Comparison of ENCODE assay signal across 8 cellular contexts in genomic region chr1:243287652-243288051, GRCh38. TPM values are rescaled to one million over a fixed set of nuclear protein-coding genes. Genes with fewer than 3 reads are reported as not detected.
DNase-seq lines count a peak whose midpoint lies in the region; ATAC-seq and TF ChIP-seq lines count a peak whose summit lies in the region.

No MANE protein-coding gene starts in this region.

- no peaks in the 10 kb centered on the region for H4K20me1 ChIP-seq in neural progenitor cell (ENCODE audit: low read depth)

- H3K4me3 Mint-ChIP-seq in neural progenitor cell, result no peak overlapping the region

- H2AFZ ChIP-seq in neural progenitor cell (replicated peaks), result no peak overlapping the region

- H3K4me2 ChIP-seq in neural progenitor cell, result no peak overlapping the region

- 2 to 9% (median 6%) methylated on average over 1 of the region's 1 CpG for WGBS in spleen, 5 donors

- H3K36me3 Mint-ChIP-seq in neural progenitor cell, result peaks cover 24% of the 10 kb centered on the region

- intact Hi-C loops in spleen (cut with DNase I; ENCODE audit: low total_unique reads), result no loop called here

- H3K27ac ChIP-seq in spleen (peak overlapping the region; percentile 22 to 86 (median 78)), neural progenitor cell (no peak overlapping the region)

- no peak overlapping the region for H3K9ac ChIP-seq in neural progenitor cell

- peaks cover 2% of the 10 kb centered on the region for H3K4me1 Mint-ChIP-seq in neural progenitor cell

- no peaks in the 10 kb centered on the region for H3K27me3 ChIP-seq in spleen (replicated peaks in 1 of 7)
- no peaks in the 10 kb centered on the region for H3K27me3 ChIP-seq in neural progenitor cell

- no peak for TF ChIP-seq POLR2A in spleen (IDR thresholded peaks at IDR 0.05)

- H3K36me3 ChIP-seq in spleen, result peaks cover 0 to 78% (median 11%) of the 10 kb centered on the region in 6 donors
- no peaks in the 10 kb centered on the region for H3K36me3 ChIP-seq in neural progenitor cell

- peak overlapping the region in 1 of 8 donors; percentile 50 for H3K4me3 ChIP-seq in spleen
- H3K4me3 ChIP-seq in neural progenitor cell, result no peak overlapping the region

- H3K9me3 ChIP-seq in spleen (peaks cover 0 to 6% (median under 1%) of the 10 kb centered on the region in 8 donors), neural progenitor cell (ENCODE audit: low read depth) (no peaks in the 10 kb centered on the region)

- no peak overlapping the region for H3K27ac Mint-ChIP-seq in neural progenitor cell

- no peaks in the 10 kb centered on the region for H3F3A ChIP-seq in neural progenitor cell (ENCODE audit: low read depth)

- DNase-seq in AG08395 (ENCODE audit: low spot score) (peak; percentile 61), SK-MEL-5 (ENCODE audit: low read depth, low spot score) (peak; percentile 20), fibroblast of peridontal ligament (ENCODE audit: extremely low read depth) (peak; percentile 73), spleen (no peak), neural progenitor cell (ENCODE audit: low spot score) (no peak)
- DNase-seq in stimulated activated CD4-positive, alpha-beta T cell treated with anti-CD3 and anti-CD28 coated beads, Interleukin-2, amount 100 ng/mL, for 24 hours, result no peak

- H3K79me2 ChIP-seq in neural progenitor cell (ENCODE audit: low read depth), result no peaks in the 10 kb centered on the region

- in situ Hi-C loops in SK-MEL-5 (cut with HindIII; ENCODE audit: low pct_unique_long_range_greater_than_20kb, low sequenced_read_pairs), result no loop called here

- ATAC-seq in GM18873 (IDR thresholded peaks at IDR 0.05; ENCODE audit: low FRiP score, unreplicated experiment) (peak; percentile 93), HG03064 (IDR thresholded peaks at IDR 0.05; ENCODE audit: low read depth, unreplicated experiment) (peak; percentile 92)

- H3K27me3 Mint-ChIP-seq in neural progenitor cell (ENCODE audit: insufficient read depth, low read depth), result no peaks in the 10 kb centered on the region

- H3K4me1 ChIP-seq in spleen (peaks cover 17 to 50% (median 36%) of the 10 kb centered on the region in 6 donors), neural progenitor cell (peaks cover 6% of the 10 kb centered on the region)

- H3K9me3 Mint-ChIP-seq in neural progenitor cell, result peaks cover 5% of the 10 kb centered on the region

- no peak for TF ChIP-seq CTCF in spleen (IDR thresholded peaks at IDR 0.05 in 8 of 11, conservative IDR thresholded peaks at IDR 0.05 in 3 of 11)
- TF ChIP-seq CTCF in neural progenitor cell (IDR thresholded peaks at IDR 0.05), result no peak

RNA-seq across cellular contexts. Expression of gene SDCCAG8, which starts 31.8 kb away (rescaled TPM):
- total RNA-seq in SK-MEL-5 (2014; rRNA removed; shearing (Covaris generic)), result 23.6 and 30.4 TPM in 2 replicates
- 26.6 and 30.4 TPM in 2 replicates for polyA plus RNA-seq in SK-MEL-5 (2015; cell fraction: cytosol; rRNA removed)
- polyA plus RNA-seq in SK-MEL-5 (2015; cell fraction: nucleus; rRNA removed), result 18.6 and 28.5 TPM in 2 replicates
- total RNA-seq in spleen (10 to 100 TPM; 37.5 to 79.3 (median 55.1) TPM), neural progenitor cell (ENCODE audit: low replicate concordance) (19.6 and 30.3 TPM in 2 replicates)
- 10 to 100 TPM; 14.8 to 25.4 (median 18.9) TPM for polyA plus RNA-seq in spleen

RNA-seq across cellular contexts. Expression of gene CEP170, which starts 32.6 kb away (rescaled TPM):
- 101 and 107 TPM in 2 replicates for total RNA-seq in SK-MEL-5 (2014; rRNA removed; shearing (Covaris generic))
- 46.9 and 76.4 TPM in 2 replicates for polyA plus RNA-seq in SK-MEL-5 (2015; cell fraction: cytosol; rRNA removed)
- 186 and 189 TPM in 2 replicates for polyA plus RNA-seq in SK-MEL-5 (2015; cell fraction: nucleus; rRNA removed)
- total RNA-seq in spleen, result 10 to 100 TPM; 59.5 to 92.8 (median 81.7) TPM
- 10 to 100 TPM; 17.3 to 21.2 (median 18.0) TPM for polyA plus RNA-seq in spleen
- total RNA-seq in neural progenitor cell (ENCODE audit: low replicate concordance), result 103 and 126 TPM in 2 replicates

Comparison
In these comparisons a context has a peak if more than half of its experiments do, and no peak if none do; other contexts are left out.
1. DNase-seq: peak in AG08395 (single experiment), SK-MEL-5 (single experiment) and fibroblast of peridontal ligament (single experiment); none in spleen (single experiment), neural progenitor cell (single experiment) and stimulated activated CD4-positive, alpha-beta T cell treated with anti-CD3 and anti-CD28 coated beads, Interleukin-2, amount 100 ng/mL, for 24 hours (0 of 2).